In genomic region chr15:31869640-31870335, GRCh38 we compare ENCODE assay signal across 8 cellular contexts. TPM values are rescaled to one million over a fixed set of nuclear protein-coding genes. Genes with fewer than 3 reads are reported as not detected.
DNase-seq lines count a peak whose midpoint lies in the region; ATAC-seq and TF ChIP-seq lines count a peak whose summit lies in the region.

No MANE protein-coding gene starts in this region.

- H3K27ac Mint-ChIP-seq in activated CD4-positive, alpha-beta memory T cell treated with anti-CD3 and anti-CD28 coated beads for 36 hours = no peak overlapping the region

- in situ Hi-C loops in GM23248 (cut with MboI) = no loop called here

- no peak for TF ChIP-seq CTCF in sigmoid colon (IDR thresholded peaks at IDR 0.05)

- peaks cover 9% of the 10 kb centered on the region for H3K4me1 Mint-ChIP-seq in activated CD4-positive, alpha-beta memory T cell treated with anti-CD3 and anti-CD28 coated beads for 36 hours (ENCODE audit: low read depth)

- peak overlapping the region; percentile 73 for H3K4me3 Mint-ChIP-seq in activated CD4-positive, alpha-beta memory T cell treated with anti-CD3 and anti-CD28 coated beads for 36 hours

- TF ChIP-seq POLR2A in sigmoid colon (IDR thresholded peaks at IDR 0.05) = no peak

- peak overlapping the region; percentile 51 for H2AFZ ChIP-seq in GM23248

- H3K4me3 ChIP-seq in GM23248 (peak overlapping the region; percentile 93), right cardiac atrium (ENCODE audit: low read length) (peak overlapping the region; percentile 98), sigmoid colon (peak overlapping the region; percentile 16 to 70 (median 67))

- H3K9me2 ChIP-seq in GM23248 (ENCODE audit: insufficient read depth) = no peaks in the 10 kb centered on the region

- H4K20me1 ChIP-seq in GM23248 (ENCODE audit: insufficient read depth) = no peaks in the 10 kb centered on the region

- no peaks in the 10 kb centered on the region for H3K9me3 Mint-ChIP-seq in activated CD4-positive, alpha-beta memory T cell treated with anti-CD3 and anti-CD28 coated beads for 36 hours

- CTCF ChIA-PET in activated CD4-positive, alpha-beta memory T cell treated with anti-CD3 and anti-CD28 coated beads for 36 hours (lab: Charles Lee) = interaction anchor here (1.8 kb wide), 1 partner anchor 10 kb away, joined by 7 read pairs; no protein-coding TSS in a partner anchor

- peaks cover 9% of the 10 kb centered on the region; the same call in 1 of the 2 replicates for H3F3A ChIP-seq in GM23248 (ENCODE audit: insufficient read depth)

- no peaks in the 10 kb centered on the region for H3K9me3 ChIP-seq in GM23248 (ENCODE audit: low read depth)
- H3K9me3 ChIP-seq in right cardiac atrium (ENCODE audit: control insufficient read depth, low read length) = no peaks in the 10 kb centered on the region
- no peaks in the 10 kb centered on the region for H3K9me3 ChIP-seq in sigmoid colon

- POLR2A ChIA-PET in activated CD4-positive, alpha-beta memory T cell treated with anti-CD3 and anti-CD28 coated beads for 36 hours (lab: Charles Lee) = interaction anchor here (0.9 kb wide), 1 partner anchor 47 kb away, joined by 3 read pairs; no protein-coding TSS in a partner anchor

- H3K4me1 ChIP-seq in GM23248 (ENCODE audit: insufficient read depth) = no peaks in the 10 kb centered on the region
- no peaks in the 10 kb centered on the region for H3K4me1 ChIP-seq in right cardiac atrium (ENCODE audit: control insufficient read depth, insufficient read depth, low read length)
- peaks cover 0 to 12% (median 6%) of the 10 kb centered on the region in 4 donors for H3K4me1 ChIP-seq in sigmoid colon

- DNase-seq in AG20443 (ENCODE audit: low spot score) = peak; percentile 22
- peak; percentile 38 for DNase-seq in GM23248
- DNase-seq in activated CD4-positive, alpha-beta memory T cell treated with anti-CD3 and anti-CD28 coated beads for 36 hours = no peak
- DNase-seq in right cardiac atrium = peak; percentile 12 to 72 (median 65)
- DNase-seq in sigmoid colon = no peak

- no peaks in the 10 kb centered on the region for H3K79me2 ChIP-seq in GM23248 (ENCODE audit: insufficient read depth)

- peak overlapping the region; percentile 67 for H3K4me2 ChIP-seq in GM23248 (ENCODE audit: unreplicated experiment)

- no peak overlapping the region for H3K9ac ChIP-seq in GM23248

- H3K36me3 ChIP-seq in GM23248 (ENCODE audit: low read depth) = no peaks in the 10 kb centered on the region
- H3K36me3 ChIP-seq in sigmoid colon = no peaks in the 10 kb centered on the region

- no peak for TF ChIP-seq EP300 in sigmoid colon (IDR thresholded peaks at IDR 0.05)

- H3K27me3 Mint-ChIP-seq in activated CD4-positive, alpha-beta memory T cell treated with anti-CD3 and anti-CD28 coated beads for 36 hours = peaks cover 7% of the 10 kb centered on the region

- no peaks in the 10 kb centered on the region for H3K36me3 Mint-ChIP-seq in activated CD4-positive, alpha-beta memory T cell treated with anti-CD3 and anti-CD28 coated beads for 36 hours

- H3K27ac ChIP-seq in GM23248 = no peak overlapping the region
- no peak overlapping the region for H3K27ac ChIP-seq in right cardiac atrium (ENCODE audit: low read length)
- peak overlapping the region in 2 of 4 donors; percentile 36 to 84 for H3K27ac ChIP-seq in sigmoid colon

- 2% methylated on average over 14 to 35 of the region's 65 CpGs for WGBS in GM23248 (ENCODE audit: low coverage in 1 of 2, low lambda C conversion rate in 2 of 2, missing lambda C conversion rate in 2 of 2), 2 experiments
- 2% methylated on average over 65 of the region's 65 CpGs for WGBS in right cardiac atrium
- 1 to 3% methylated on average over 65 of the region's 65 CpGs for WGBS in sigmoid colon, 2 donors

- intact Hi-C loops in activated CD4-positive, alpha-beta memory T cell treated with anti-CD3 and anti-CD28 coated beads for 36 hours (cut with micrococcal nuclease) = loop anchor here (5.0 to 10.0 kb wide), 3 partner anchors 108 to 385 kb away; no protein-coding TSS in a partner anchor
- intact Hi-C loops in right cardiac atrium (cut with DNase I) (loop anchor here in 2 of 4 donors (5.0 kb wide), 2 partner anchors 217 to 222 kb away; no protein-coding TSS in a partner anchor), sigmoid colon (cut with DNase I) (loop anchor here (5.0 kb wide), 1 partner anchor 163 kb away; the partner anchor contains the start of gene CHRNA7)

- H3K27me3 ChIP-seq in GM23248 (replicated peaks; ENCODE audit: insufficient read depth) = no peaks in the 10 kb centered on the region; the same call in none of the 2 replicates
- no peaks in the 10 kb centered on the region for H3K27me3 ChIP-seq in right cardiac atrium (ENCODE audit: control insufficient read depth, insufficient read depth)
- no peaks in the 10 kb centered on the region for H3K27me3 ChIP-seq in sigmoid colon

- ATAC-seq in right cardiac atrium (no peak), GM19351 (IDR thresholded peaks at IDR 0.05; ENCODE audit: unreplicated experiment) (no peak), GM19328 (IDR thresholded peaks at IDR 0.05; ENCODE audit: unreplicated experiment) (no peak), GM18870 (IDR thresholded peaks at IDR 0.05; ENCODE audit: unreplicated experiment) (no peak)

RNA-seq across cellular contexts. Expression of gene OTUD7A, which starts 0.7 kb away (rescaled TPM):
- 0.25 and 1.5 TPM in 2 replicates for total RNA-seq in GM23248 (2014; rRNA removed; shearing (Covaris generic))
- polyA plus RNA-seq in GM23248 (2016; fragmentation: Nextera tagmentation; extraction: Ambion mirVana) (0.06 and 0.32 TPM in 2 replicates), right cardiac atrium (1.7 TPM), sigmoid colon (1 to 10 TPM in 1 of 3 donors, under 1 TPM in 2; 0.46 to 2.7 (median 0.60) TPM)
- total RNA-seq in activated CD4-positive, alpha-beta memory T cell treated with anti-CD3 and anti-CD28 coated beads for 36 hours = 1 to 10 TPM; 1.5 to 1.7 TPM
- total RNA-seq in right cardiac atrium (1 to 10 TPM; 2.9 to 4.3 (median 3.4) TPM), sigmoid colon (1 to 10 TPM; 1.4 to 7.5 (median 4.8) TPM)

Comparison
In these comparisons a context has a peak if more than half of its experiments do, and no peak if none do; other contexts are left out.
1. DNase-seq: peak in AG20443 (single experiment), GM23248 (single experiment) and right cardiac atrium (3 of 3); none in activated CD4-positive, alpha-beta memory T cell treated with anti-CD3 and anti-CD28 coated beads for 36 hours (single experiment) and sigmoid colon (single experiment).
2. Peak in every context shown above with its lines, with median percentiles within 50 percentile points of each other: H3K4me3 ChIP-seq.